Comparison of ENCODE assay signal across 5 cellular contexts in the genomic region with DNA sequence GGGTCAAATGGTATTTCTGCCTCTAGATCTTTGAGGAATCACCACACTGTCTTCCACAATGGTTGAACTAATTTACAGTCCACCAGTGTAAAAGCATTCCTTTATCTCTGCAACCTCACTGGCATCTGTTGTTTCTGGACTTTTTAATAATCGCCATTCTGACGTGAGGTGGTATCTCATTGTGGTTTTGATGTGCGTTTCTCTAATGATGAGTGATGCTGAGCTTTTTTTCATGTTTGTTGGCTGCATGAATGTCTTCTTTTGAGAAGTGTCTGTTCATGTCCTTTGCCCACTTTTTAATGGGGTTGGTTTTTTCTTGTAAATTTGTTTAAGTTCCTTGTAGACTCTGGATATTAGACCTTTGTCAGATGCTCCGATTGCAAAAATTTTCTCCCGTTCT. TPM values are rescaled to one million over a fixed set of nuclear protein-coding genes. Genes with fewer than 3 reads are reported as not detected.
DNase-seq lines count a peak whose midpoint lies in the region; FAIRE-seq and TF ChIP-seq lines count a peak whose summit lies in the region.
"Not testable (repeated sequence)": the region's sequence is repeated elsewhere in the genome, so short reads cannot be mapped to it uniquely, and the experiment has no call there.

No MANE protein-coding gene starts in this region.

- in situ Hi-C loops in SK-MEL-5 (cut with HindIII; ENCODE audit: low pct_unique_long_range_greater_than_20kb, low sequenced_read_pairs): not testable (repeated sequence)

- DNase-seq in SK-MEL-5 (ENCODE audit: low read depth, low spot score) (peak; percentile 74), amniotic epithelial cell (ENCODE audit: low read depth) (peak; percentile 59), astrocyte (ENCODE audit: low read depth) (peak; percentile 67), foreskin melanocyte (peak; percentile 45)
- not testable (repeated sequence) for DNase-seq in progenitor cell of endocrine pancreas (ENCODE audit: low spot score, unreplicated experiment)

- H3K9me3 Mint-ChIP-seq in astrocyte (ENCODE audit: unreplicated experiment): peaks cover 34% of the 10 kb centered on the region
- H3K9me3 Mint-ChIP-seq in progenitor cell of endocrine pancreas (ENCODE audit: low read depth): peaks cover 40% of the 10 kb centered on the region

- not testable (repeated sequence) for H3K4me2 ChIP-seq in astrocyte (ENCODE audit: low read length)

- H3K79me2 ChIP-seq in astrocyte (ENCODE audit: insufficient read depth, low read length): peaks cover 80% of the 10 kb centered on the region

- not testable (repeated sequence) for H3K9ac ChIP-seq in astrocyte (ENCODE audit: low read length)

- not testable (repeated sequence) for H3K27me3 Mint-ChIP-seq in astrocyte (ENCODE audit: low read depth, unreplicated experiment); progenitor cell of endocrine pancreas

- H3K36me3 ChIP-seq in astrocyte (ENCODE audit: insufficient read depth, low read length): not testable (repeated sequence)

- H3K27ac Mint-ChIP-seq in astrocyte (ENCODE audit: unreplicated experiment): not testable (repeated sequence)
- peak overlapping the region; percentile 39 for H3K27ac Mint-ChIP-seq in progenitor cell of endocrine pancreas

- not testable (repeated sequence) for FAIRE-seq in astrocyte (lab: Jason Lieb, UNC)

- H3K27me3 ChIP-seq in astrocyte (ENCODE audit: insufficient read depth, low read length): not testable (repeated sequence)

- not testable (repeated sequence) for H3K27ac ChIP-seq in astrocyte (ENCODE audit: low read depth, low read length)

- not testable (repeated sequence) for H3K4me1 ChIP-seq in astrocyte (ENCODE audit: insufficient read depth, low read length)

- not testable (repeated sequence) for H3K4me3 Mint-ChIP-seq in astrocyte (ENCODE audit: unreplicated experiment); progenitor cell of endocrine pancreas (ENCODE audit: low read depth)

- TF ChIP-seq CTCF in astrocyte (IDR thresholded peaks at IDR 0.05; ENCODE audit: insufficient read depth, low read depth, low read length); progenitor cell of endocrine pancreas (IDR thresholded peaks at IDR 0.05; ENCODE audit: unreplicated experiment): not testable (repeated sequence)

- H4K20me1 ChIP-seq in astrocyte (ENCODE audit: insufficient read depth, low read length): not testable (repeated sequence)

- not testable (repeated sequence) for H3K4me3 ChIP-seq in astrocyte (ENCODE audit: insufficient read depth, low read depth, low read length)

- H2AFZ ChIP-seq in astrocyte (ENCODE audit: low read depth, low read length): not testable (repeated sequence)

- not testable (repeated sequence) for H3K9me3 ChIP-seq in astrocyte (ENCODE audit: insufficient read depth, low read depth, low read length)

- H3K36me3 Mint-ChIP-seq in astrocyte (ENCODE audit: low read depth, unreplicated experiment) (peaks cover 27% of the 10 kb centered on the region), progenitor cell of endocrine pancreas (ENCODE audit: insufficient read depth) (peaks cover 51% of the 10 kb centered on the region)

- peaks cover 22% of the 10 kb centered on the region for H3K4me1 Mint-ChIP-seq in astrocyte (ENCODE audit: low read depth, unreplicated experiment)
- H3K4me1 Mint-ChIP-seq in progenitor cell of endocrine pancreas (ENCODE audit: low read depth): not testable (repeated sequence)

RNA-seq across cellular contexts. Expression of a gene that starts 32.0 kb away (rescaled TPM):
- total RNA-seq in SK-MEL-5 (2014; rRNA removed; shearing (Covaris generic)): 51.2 and 66.6 TPM in 2 replicates
- polyA plus RNA-seq in SK-MEL-5 (2015; cell fraction: cytosol; rRNA removed): 34.2 and 46.3 TPM in 2 replicates
- polyA plus RNA-seq in SK-MEL-5 (2015; cell fraction: nucleus; rRNA removed): 42.7 and 44.4 TPM in 2 replicates
- 66.2 and 68.1 TPM in 2 replicates for total RNA-seq in astrocyte
- total RNA-seq in progenitor cell of endocrine pancreas: 65.9 and 69.2 TPM in 2 replicates
